Comparison of ENCODE assay signal across 8 cellular contexts in the genomic region with DNA sequence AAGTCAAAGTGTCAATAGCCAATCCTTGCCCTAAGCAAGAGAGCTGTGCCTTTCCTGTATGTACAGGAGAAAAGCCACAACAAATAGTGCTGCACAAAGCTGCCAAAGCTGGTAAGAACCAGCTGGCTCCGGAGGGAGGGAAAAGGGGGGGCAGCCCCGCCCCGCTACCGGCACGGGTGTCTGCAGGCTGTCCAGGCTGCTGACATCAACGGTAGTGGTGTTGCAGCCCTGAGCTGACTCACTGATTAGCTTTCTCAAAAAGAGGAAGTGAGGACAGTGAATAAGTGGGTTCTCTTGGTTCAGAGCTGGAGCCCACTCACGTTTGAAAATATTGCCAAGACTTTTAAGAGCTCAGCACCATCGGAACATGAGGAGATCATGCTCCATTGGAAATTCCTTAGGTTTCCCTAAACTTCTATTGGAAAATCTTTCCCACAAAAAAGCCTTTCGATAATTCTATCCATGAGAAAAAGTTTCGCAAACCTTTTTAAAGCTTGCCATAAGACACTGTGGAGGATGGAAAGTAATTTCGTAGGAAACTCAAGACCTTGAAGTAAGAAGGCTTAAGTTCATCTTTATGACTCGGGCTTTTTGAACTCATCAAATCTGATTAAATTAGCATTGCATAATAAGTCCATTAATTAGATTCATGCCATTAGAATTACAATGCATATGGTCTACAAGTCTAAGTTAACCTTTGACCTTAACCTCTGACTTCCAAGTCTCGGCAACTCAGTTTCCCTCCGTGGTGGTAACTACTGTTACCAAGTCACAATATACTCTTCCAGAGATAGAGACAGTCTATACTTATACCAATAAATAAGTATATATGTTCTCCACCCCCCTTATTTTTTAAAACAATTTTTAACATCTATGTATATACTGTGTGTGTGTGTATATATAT.
A peak's percentile ranks its signal among the peaks of the same experiment; 100 is the strongest.
DNase-seq lines count a peak whose midpoint lies in the region; ATAC-seq and TF ChIP-seq lines count a peak whose summit lies in the region.

No MANE protein-coding gene starts in this region.

- H3K36me3 Mint-ChIP-seq in activated B cell treated with CpG ODN at 0.5 μM for 24 hours (ENCODE audit: low read depth): no peaks in the 10 kb centered on the region

- H3K27ac ChIP-seq in A673 (ENCODE audit: low read depth, low read length, poor library complexity, severe bottlenecking): peak overlapping the region; percentile 45
- H3K27ac ChIP-seq in liver (ENCODE audit: low read depth in 1 of 2, low read length in 2 of 2): peak overlapping the region in 1 of 2 donors; percentile 17

- no TSS peak for BruUV-seq in A673 (replicated peaks; lab: Mats Ljungman, UMichigan)

- H3K27me3 ChIP-seq in A673 (replicated peaks; ENCODE audit: insufficient read depth, low read depth, low read length, poor library complexity) (no peaks in the 10 kb centered on the region), liver (ENCODE audit: control insufficient read depth in 4 of 4, insufficient read depth in 4 of 4, low read length in 3 of 4) (no peaks in the 10 kb centered on the region)

- peak; percentile 83 for DNase-seq in A673 (ENCODE audit: low spot score)
- DNase-seq in NCI-H2029 treated with DMSO at 0.1 percent for 48 hours (lab: John Stamatoyannopoulos, UW): peak; percentile 60
- DNase-seq in activated B cell treated with CpG ODN at 0.5 μM for 24 hours: peak; percentile 65
- peak; percentile 89 for DNase-seq in cerebellum (ENCODE audit: low spot score)
- DNase-seq in stimulated activated CD4-positive, alpha-beta T cell treated with anti-CD3 and anti-CD28 coated beads, TNF-alpha, amount 100 ng/mL, for 48 hours (ENCODE audit: low read depth in 3 of 3): peak in 2 of 3 donors; percentile 20 to 21

- H3K9me3 Mint-ChIP-seq in activated B cell treated with CpG ODN at 0.5 μM for 24 hours: no peaks in the 10 kb centered on the region

- H3K4me3 Mint-ChIP-seq in activated B cell treated with CpG ODN at 0.5 μM for 24 hours: peak overlapping the region; percentile 59

- no peaks in the 10 kb centered on the region for H3K27me3 Mint-ChIP-seq in activated B cell treated with CpG ODN at 0.5 μM for 24 hours

- peak; percentile 96 for ATAC-seq in GM18858 (IDR thresholded peaks at IDR 0.05; ENCODE audit: unreplicated experiment)
- peak; percentile 97 for ATAC-seq in HG03039 (IDR thresholded peaks at IDR 0.05; ENCODE audit: unreplicated experiment)
- peak; percentile 99 for ATAC-seq in activated B cell treated with CpG ODN at 0.5 μM for 24 hours (ENCODE audit: low read depth)

- POLR2A ChIA-PET in A673 (lab: Charles Lee; ENCODE audit: low non-redundant PET): interaction anchor here (0.6 kb wide), 1 partner anchor 17 kb away, joined by 3 read pairs; no protein-coding TSS in a partner anchor
- POLR2A ChIA-PET in activated B cell treated with CpG ODN at 0.5 μM for 24 hours (lab: Charles Lee): interaction anchor here (0.9 to 1.6 kb wide), 3 partner anchors 40 to 235 kb away, joined by 3 to 7 read pairs (median 4); a partner anchor contains a TSS

- no peak for TF ChIP-seq CTCF in A673 (conservative IDR thresholded peaks at IDR 0.05; ENCODE audit: low read depth, low read length)
- no peak for TF ChIP-seq CTCF in activated B cell treated with CpG ODN at 0.5 μM for 24 hours (IDR thresholded peaks at IDR 0.05)
- TF ChIP-seq CTCF in liver (IDR thresholded peaks at IDR 0.05; ENCODE audit: low read depth, low read length, missing input control): no peak

- H3K9me3 ChIP-seq in A673 (ENCODE audit: low read depth, low read length, poor library complexity, severe bottlenecking): no peaks in the 10 kb centered on the region
- H3K9me3 ChIP-seq in liver (ENCODE audit: control insufficient read depth in 4 of 4, low read length in 3 of 4): no peaks in the 10 kb centered on the region

- H3K4me3 ChIP-seq in A673 (ENCODE audit: low read depth, low read length, poor library complexity, severe bottlenecking): no peak overlapping the region
- H3K4me3 ChIP-seq in liver (ENCODE audit: low read depth in 1 of 3, low read length in 3 of 3): no peak overlapping the region

- H3K27ac Mint-ChIP-seq in activated B cell treated with CpG ODN at 0.5 μM for 24 hours: peak overlapping the region; percentile 83

- H3K4me1 Mint-ChIP-seq in activated B cell treated with CpG ODN at 0.5 μM for 24 hours: peaks cover 36% of the 10 kb centered on the region

- intact Hi-C loops in A673 (cut with micrococcal nuclease; ENCODE audit: unreplicated experiment): no loop called here
- intact Hi-C loops in activated B cell treated with CpG ODN at 0.5 μM for 24 hours (cut with micrococcal nuclease): loop anchor here (1.0 to 5.0 kb wide), 4 partner anchors 67 to 1112 kb away; a partner anchor contains a TSS

- CTCF ChIA-PET in A673 (lab: Charles Lee) (interaction anchor here (1.0 kb wide), 1 partner anchor 145 kb away, joined by 4 read pairs; no protein-coding TSS in a partner anchor), activated B cell treated with CpG ODN at 0.5 μM for 24 hours (lab: Charles Lee) (no interaction called here)

- H3K36me3 ChIP-seq in A673 (ENCODE audit: insufficient read depth, low read length, poor library complexity, severe bottlenecking) (no peaks in the 10 kb centered on the region), liver (ENCODE audit: control insufficient read depth in 4 of 4, insufficient read depth in 3 of 4, low read depth in 1 of 4, low read length in 3 of 4) (no peaks in the 10 kb centered on the region)

- 58% methylated on average over 14 of the region's 14 CpGs for whole genome bisulfite sequencing in liver

- peak; percentile 9 to 22 for TF ChIP-seq RAD21 in liver (IDR thresholded peaks at IDR 0.05)

- H3K9ac ChIP-seq in liver (ENCODE audit: low read depth in 1 of 2, low read length in 2 of 2): no peak overlapping the region

- peaks cover 35% of the 10 kb centered on the region for H3K4me1 ChIP-seq in A673 (ENCODE audit: insufficient read depth, low read length, poor library complexity, severe bottlenecking)
- H3K4me1 ChIP-seq in liver (ENCODE audit: control insufficient read depth in 4 of 4, insufficient read depth in 4 of 4, low read length in 3 of 4): no peaks in the 10 kb centered on the region

TF ChIP-seq in liver, 16 proteins besides CTCF, POLR2A, EP300 and RAD21:
- TF ChIP-seq, protein P1, sequence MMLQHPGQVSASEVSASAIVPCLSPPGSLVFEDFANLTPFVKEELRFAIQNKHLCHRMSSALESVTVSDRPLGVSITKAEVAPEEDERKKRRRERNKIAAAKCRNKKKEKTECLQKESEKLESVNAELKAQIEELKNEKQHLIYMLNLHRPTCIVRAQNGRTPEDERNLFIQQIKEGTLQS (IDR thresholded peaks at IDR 0.05): no peak
- TF ChIP-seq, protein P2, sequence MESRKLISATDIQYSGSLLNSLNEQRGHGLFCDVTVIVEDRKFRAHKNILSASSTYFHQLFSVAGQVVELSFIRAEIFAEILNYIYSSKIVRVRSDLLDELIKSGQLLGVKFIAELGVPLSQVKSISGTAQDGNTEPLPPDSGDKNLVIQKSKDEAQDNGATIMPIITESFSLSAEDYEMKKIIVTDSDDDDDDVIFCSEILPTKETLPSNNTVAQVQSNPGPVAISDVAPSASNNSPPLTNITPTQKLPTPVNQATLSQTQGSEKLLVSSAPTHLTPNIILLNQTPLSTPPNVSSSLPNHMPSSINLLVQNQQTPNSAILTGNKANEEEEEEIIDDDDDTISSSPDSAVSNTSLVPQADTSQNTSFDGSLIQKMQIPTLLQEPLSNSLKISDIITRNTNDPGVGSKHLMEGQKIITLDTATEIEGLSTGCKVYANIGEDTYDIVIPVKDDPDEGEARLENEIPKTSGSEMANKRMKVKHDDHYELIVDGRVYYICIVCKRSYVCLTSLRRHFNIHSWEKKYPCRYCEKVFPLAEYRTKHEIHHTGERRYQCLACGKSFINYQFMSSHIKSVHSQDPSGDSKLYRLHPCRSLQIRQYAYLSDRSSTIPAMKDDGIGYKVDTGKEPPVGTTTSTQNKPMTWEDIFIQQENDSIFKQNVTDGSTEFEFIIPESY (IDR thresholded peaks at IDR 0.05): no peak
- peak in 1 of 2 donors; percentile 23 for TF ChIP-seq JUND (IDR thresholded peaks at IDR 0.05)

Comparison
In these comparisons a context has a peak if more than half of its experiments do, and no peak if none do; other contexts are left out.
1. DNase-seq: peak in every context shown above with its lines; median percentile 89 in cerebellum; 83 in A673; 65 in activated B cell treated with CpG ODN at 0.5 μM for 24 hours; 60 in NCI-H2029 treated with DMSO at 0.1 percent for 48 hours; 20 in stimulated activated CD4-positive, alpha-beta T cell treated with anti-CD3 and anti-CD28 coated beads, TNF-alpha, amount 100 ng/mL, for 48 hours.